Comparison of ENCODE assay signal across 1 cellular context in the genomic region with DNA sequence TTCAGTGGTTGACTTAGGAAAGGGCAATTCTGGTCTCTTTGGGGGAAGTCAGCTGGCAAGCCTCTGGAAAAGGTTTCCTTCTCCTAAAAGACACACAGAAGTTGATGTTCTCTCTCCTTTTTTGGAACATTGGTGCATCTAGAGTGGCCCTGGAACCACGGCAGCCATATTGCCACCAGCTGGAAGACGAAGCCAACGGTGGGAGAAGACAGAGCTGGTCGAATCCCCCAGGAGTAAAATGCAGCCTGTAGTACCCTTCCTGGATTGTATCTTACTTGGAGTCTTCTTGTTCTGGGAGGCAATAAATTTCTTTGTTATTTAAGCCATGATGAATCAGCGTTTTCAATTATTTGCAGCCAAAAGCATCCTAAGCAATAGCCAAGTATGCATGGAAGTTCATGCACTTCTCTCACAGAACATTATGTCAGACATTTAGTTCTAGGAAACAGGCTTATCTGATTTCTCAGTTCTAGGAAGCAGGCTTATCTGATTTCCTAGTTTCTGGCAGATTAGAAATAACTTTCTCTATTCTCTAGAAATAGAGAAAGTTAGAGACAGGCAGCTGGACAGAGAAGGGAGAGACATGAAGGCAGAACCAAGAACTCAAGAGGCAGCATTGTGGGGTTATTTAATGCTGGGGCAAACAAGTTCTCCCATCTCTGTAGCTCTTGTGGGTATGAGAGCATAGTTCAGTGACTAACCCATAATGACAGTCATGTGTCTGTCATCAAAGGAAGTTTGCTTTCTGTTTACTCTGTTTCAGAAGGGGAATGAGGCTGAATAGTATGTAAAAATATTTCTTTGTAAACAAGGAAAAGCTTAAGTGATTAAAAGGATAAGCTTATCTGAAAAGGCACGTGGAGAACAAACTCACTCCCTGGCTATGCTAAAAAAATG.
TF ChIP-seq lines count a peak whose summit lies in the region.

No MANE protein-coding gene starts in this region.

TF ChIP-seq in IMR-90, 13 proteins besides CTCF, POLR2A, EP300 and RAD21:
- TF ChIP-seq CEBPB (IDR thresholded peaks at IDR 0.05; ENCODE audit: low read depth, low read length) (no peak), FOS (IDR thresholded peaks at IDR 0.05; ENCODE audit: low read depth, low read length) (peak; percentile 43; the same call in 1 of the 2 replicates), MAFK (IDR thresholded peaks at IDR 0.05; ENCODE audit: low read depth, low read length) (peak; percentile 75)
